8 cellular contexts compared by ENCODE assay signal in the genomic region with DNA sequence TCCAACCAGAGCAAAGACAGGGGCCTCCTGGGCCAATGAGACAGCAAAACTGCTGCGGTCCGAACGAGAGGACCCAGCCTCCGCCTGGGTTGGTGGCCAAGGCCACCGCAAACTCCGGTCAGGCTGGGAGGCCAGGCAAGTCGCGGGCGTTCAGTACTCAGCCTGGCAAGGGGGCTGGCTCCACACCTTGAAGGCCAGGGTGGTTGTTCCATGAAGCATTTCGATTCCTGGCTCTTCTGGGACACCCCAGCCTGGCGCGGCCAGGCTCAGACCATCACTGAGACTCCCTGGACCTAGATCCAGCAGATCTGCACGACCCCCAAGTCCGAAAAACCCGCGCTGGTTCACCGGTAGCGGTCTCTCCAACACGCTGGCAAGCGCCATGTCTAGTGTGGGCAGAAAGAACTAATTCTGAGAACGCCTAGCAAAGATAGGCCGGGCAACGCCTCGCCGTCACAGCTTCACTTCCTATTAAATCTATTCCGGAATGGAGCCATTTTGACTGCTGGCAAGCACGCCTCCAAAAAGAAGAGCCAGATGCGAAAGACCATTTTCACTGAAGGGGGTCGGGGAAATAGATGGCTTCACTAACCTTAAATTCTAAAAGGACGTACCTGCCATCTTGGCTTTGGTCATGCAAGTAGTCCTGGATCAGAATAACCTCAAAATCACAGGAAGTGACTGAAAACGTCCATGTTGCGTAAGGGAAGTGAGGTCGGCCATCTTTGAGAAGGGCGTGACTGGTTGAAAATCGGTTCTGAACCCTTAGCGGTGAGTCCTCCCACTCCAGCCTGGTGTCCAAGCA. TPM values are rescaled to one million over a fixed set of nuclear protein-coding genes. Genes with fewer than 3 reads are reported as not detected.
DNase-seq lines count a peak whose midpoint lies in the region; FAIRE-seq and TF ChIP-seq lines count a peak whose summit lies in the region.

Gene PSMB5 (minus strand): TSS at position 403 of the 805 bp plus-strand sequence. CDS start 19 bp downstream, at position 384.

- H3K27me3 ChIP-seq in GM06990 (replicated peaks; ENCODE audit: control insufficient read depth, insufficient read depth, low read length) (no peaks in the 10 kb centered on the region), cardiac muscle cell (no peaks in the 10 kb centered on the region)

- peak; percentile 84 for DNase-seq in GM06990 (ENCODE audit: extremely low read depth, insufficient read length)
- peak; percentile 93 for DNase-seq in HFFc6
- peak; percentile 98 for DNase-seq in OCI-LY7 (ENCODE audit: low spot score)
- peak; percentile 95 to 96 for DNase-seq in cardiac muscle cell (ENCODE audit: low read depth in 1 of 2, low spot score in 1 of 2)
- DNase-seq in progenitor cell of endocrine pancreas (ENCODE audit: low spot score, unreplicated experiment), result peak; percentile 64
- peak; percentile 91 for DNase-seq in urothelium cell line (ENCODE audit: low spot score)
- no peak for DNase-seq in NCI-H2227 (lab: John Stamatoyannopoulos, UW; ENCODE audit: unreplicated experiment)

- POLR2A ChIA-PET in OCI-LY7 (lab: Charles Lee), result interaction anchor here (0.7 to 2.1 kb wide), 4 partner anchors 9 to 88 kb away, joined by 3 to 9 read pairs (median 4); no protein-coding TSS in a partner anchor

- peak within 1 kb of the TSS; percentile 72 for H3K27ac ChIP-seq in OCI-LY7 (ENCODE audit: low read depth, low read length, poor library complexity, severe bottlenecking)
- H3K27ac ChIP-seq in cardiac muscle cell, result peak within 1 kb of the TSS; percentile 97

- TF ChIP-seq CTCF in GM06990 (IDR thresholded peaks at IDR 0.05; ENCODE audit: insufficient read depth, low read length, poor library complexity, severe bottlenecking) (no peak), HFFc6 (IDR thresholded peaks at IDR 0.05) (no peak), OCI-LY7 (conservative IDR thresholded peaks at IDR 0.05; ENCODE audit: low read length) (no peak), cardiac muscle cell (IDR thresholded peaks at IDR 0.05; ENCODE audit: low read depth, low read length) (no peak), progenitor cell of endocrine pancreas (IDR thresholded peaks at IDR 0.05; ENCODE audit: unreplicated experiment) (no peak)

- intact Hi-C loops in OCI-LY7 (cut with micrococcal nuclease; ENCODE audit: unreplicated experiment), result loop anchor here (1.0 kb wide), 2 partner anchors 24 to 27 kb away; partner anchors contain the start of gene C14orf93

- H2AFZ ChIP-seq in OCI-LY7 (ENCODE audit: low read length), result peak within 1 kb of the TSS; percentile 99

- CTCF ChIA-PET in OCI-LY7 (lab: Charles Lee; ENCODE audit: unreplicated experiment), result interaction anchor here (0.6 kb wide), 1 partner anchor 22 kb away, joined by 3 read pairs; no protein-coding TSS in a partner anchor

- H3K27ac Mint-ChIP-seq in HFFc6 (peak within 1 kb of the TSS; percentile 99), progenitor cell of endocrine pancreas (peak within 1 kb of the TSS; percentile 97)
- peak within 1 kb of the TSS; percentile 100 for H3K27ac Mint-ChIP-seq in activated naive CD4-positive, alpha-beta T cell treated with anti-CD3 and anti-CD28 coated beads, Interleukin-2, amount 50 U/mL, for 24 hours

- H3K27me3 Mint-ChIP-seq in HFFc6 (ENCODE audit: insufficient read depth) (0 out of 2 replicates have a peak, but pooled peaks cover 1% of the 10 kb centered on the region), progenitor cell of endocrine pancreas (no peaks in the 10 kb centered on the region)
- H3K27me3 Mint-ChIP-seq in activated naive CD4-positive, alpha-beta T cell treated with anti-CD3 and anti-CD28 coated beads, Interleukin-2, amount 50 U/mL, for 24 hours, result no peaks in the 10 kb centered on the region

- no peaks in the 10 kb centered on the region for H3K9me2 ChIP-seq in OCI-LY7 (ENCODE audit: insufficient read depth, low read length)

- peaks cover 27% of the 10 kb centered on the region; the same call in 1 of the 2 replicates for H3K79me2 ChIP-seq in OCI-LY7 (ENCODE audit: insufficient read depth, low read depth, low read length)

- H3K4me3 Mint-ChIP-seq in HFFc6, result peak within 1 kb of the TSS; percentile 89
- H3K4me3 Mint-ChIP-seq in activated naive CD4-positive, alpha-beta T cell treated with anti-CD3 and anti-CD28 coated beads, Interleukin-2, amount 50 U/mL, for 24 hours, result peak within 1 kb of the TSS; percentile 92
- peak within 1 kb of the TSS; percentile 80 for H3K4me3 Mint-ChIP-seq in progenitor cell of endocrine pancreas (ENCODE audit: low read depth)

- H3K4me2 ChIP-seq in OCI-LY7 (ENCODE audit: low read length), result peak within 1 kb of the TSS; percentile 85

- no peaks in the 10 kb centered on the region for H4K20me1 ChIP-seq in OCI-LY7 (ENCODE audit: insufficient read depth, low read length)

- H3K36me3 ChIP-seq in GM06990 (ENCODE audit: control insufficient read depth, insufficient read depth, low read length) (peaks cover 6% of the 10 kb centered on the region), OCI-LY7 (ENCODE audit: insufficient read depth, low read length) (peaks cover 36% of the 10 kb centered on the region), cardiac muscle cell (peaks cover 23% of the 10 kb centered on the region)

- H3K36me3 Mint-ChIP-seq in HFFc6 (ENCODE audit: low read depth) (peaks cover 27% of the 10 kb centered on the region), progenitor cell of endocrine pancreas (ENCODE audit: insufficient read depth) (peaks cover 13% of the 10 kb centered on the region)
- H3K36me3 Mint-ChIP-seq in activated naive CD4-positive, alpha-beta T cell treated with anti-CD3 and anti-CD28 coated beads, Interleukin-2, amount 50 U/mL, for 24 hours, result peaks cover 15% of the 10 kb centered on the region

- peaks cover 18% of the 10 kb centered on the region for H3K4me1 ChIP-seq in OCI-LY7 (ENCODE audit: insufficient read depth, low read length, poor library complexity, severe bottlenecking)
- peaks cover 8% of the 10 kb centered on the region for H3K4me1 ChIP-seq in cardiac muscle cell (ENCODE audit: low read depth)

- peak within 1 kb of the TSS; percentile 88 for H3K4me3 ChIP-seq in GM06990 (replicated peaks; ENCODE audit: low read depth, low read length)
- peak within 1 kb of the TSS; percentile 84 for H3K4me3 ChIP-seq in OCI-LY7 (ENCODE audit: low read depth, low read length, poor library complexity, severe bottlenecking)
- H3K4me3 ChIP-seq in cardiac muscle cell, result peak within 1 kb of the TSS; percentile 80

- FAIRE-seq in urothelium cell line (lab: Jason Lieb, UNC), result no peak

- no TSS peak for BruUV-seq in OCI-LY7 (replicated peaks; lab: Mats Ljungman, UMichigan)

- H3K4me1 Mint-ChIP-seq in HFFc6 (ENCODE audit: low read depth), result peaks cover 28% of the 10 kb centered on the region
- H3K4me1 Mint-ChIP-seq in activated naive CD4-positive, alpha-beta T cell treated with anti-CD3 and anti-CD28 coated beads, Interleukin-2, amount 50 U/mL, for 24 hours, result peaks cover 28% of the 10 kb centered on the region
- H3K4me1 Mint-ChIP-seq in progenitor cell of endocrine pancreas (ENCODE audit: low read depth), result peaks cover 11% of the 10 kb centered on the region

- H3K9me3 Mint-ChIP-seq in HFFc6, result peaks cover 3% of the 10 kb centered on the region; the same call in 1 of the 2 replicates
- H3K9me3 Mint-ChIP-seq in activated naive CD4-positive, alpha-beta T cell treated with anti-CD3 and anti-CD28 coated beads, Interleukin-2, amount 50 U/mL, for 24 hours, result peaks cover 5% of the 10 kb centered on the region
- no peaks in the 10 kb centered on the region for H3K9me3 Mint-ChIP-seq in progenitor cell of endocrine pancreas (ENCODE audit: low read depth)

- no peaks in the 10 kb centered on the region for H3K9me3 ChIP-seq in OCI-LY7 (ENCODE audit: low read length)
- H3K9me3 ChIP-seq in cardiac muscle cell (ENCODE audit: low read depth), result no peaks in the 10 kb centered on the region

RNA-seq across cellular contexts. Expression of gene PSMB5, which starts in this region (rescaled TPM):
- total RNA-seq in HFFc6 (2021; fragmentation: NEBNext Ultra II Directional; extraction: Animal tissue kit (Norgen Biotek cat#: 25700)), result 100 to 1,000 TPM; 221 to 259 (median 241) TPM
- 111 and 133 TPM in 2 replicates for total RNA-seq in OCI-LY7 (2014; rRNA removed; shearing (Covaris generic))
- 85.5 and 122 TPM in 2 replicates for total RNA-seq in OCI-LY7 (2022)
- 124 and 255 TPM in 2 replicates for total RNA-seq in cardiac muscle cell
- 304 and 326 TPM in 2 replicates for polyA plus RNA-seq in cardiac muscle cell
- 156 and 165 TPM in 2 replicates for total RNA-seq in progenitor cell of endocrine pancreas
